ENCODE assay signal across 21 cellular contexts in genomic region chr7:30447466-30447865, GRCh38. TPM values are rescaled to one million over a fixed set of nuclear protein-coding genes. Genes with fewer than 3 reads are reported as not detected.
A peak's percentile ranks its signal among the peaks of the same experiment; 100 is the strongest.
DNase-seq lines count a peak whose midpoint lies in the region; ATAC-seq and TF ChIP-seq lines count a peak whose summit lies in the region.
"Had no signal": no experiment of that assay in that cellular context is flagged by ENCODE, and none has a peak within 500 bp of the region (broad histone marks: within the 10 kb centered on the region; RNA-seq: fewer than 3 reads in every experiment).

No MANE protein-coding gene starts in this region.

- no peaks in the 10 kb centered on the region for H3K4me1 ChIP-seq in sigmoid colon
- no peaks in the 10 kb centered on the region for H3K4me1 ChIP-seq in right lobe of liver

- peaks cover 4 to 5% (median 5%) of the 10 kb centered on the region in 3 donors for H3K4me1 Mint-ChIP-seq in IgD-negative memory B cell
- peaks cover 6% of the 10 kb centered on the region for H3K4me1 Mint-ChIP-seq in endothelial cell (ENCODE audit: unreplicated experiment)

- TF ChIP-seq EP300 in sigmoid colon (IDR thresholded peaks at IDR 0.05) = no peak

- H3K4me3 ChIP-seq in sigmoid colon (no peak overlapping the region), right lobe of liver (no peak overlapping the region)
- H3K4me3 ChIP-seq: BLaER1, GM23248 had no signal

- H3K27ac Mint-ChIP-seq in IgD-negative memory B cell (peak overlapping the region in 2 of 3 donors; percentile 39 to 59), endothelial cell (ENCODE audit: unreplicated experiment) (no peak overlapping the region)
- H3K27ac Mint-ChIP-seq: B cell; CD8-positive, alpha-beta T cell had no signal

- H3K27me3 Mint-ChIP-seq in IgD-negative memory B cell (no peaks in the 10 kb centered on the region), endothelial cell (ENCODE audit: unreplicated experiment) (no peaks in the 10 kb centered on the region)
- H3K27me3 Mint-ChIP-seq: B cell; CD4-positive, CD25-positive, alpha-beta regulatory T cell had no signal

- H3K36me3 Mint-ChIP-seq in IgD-negative memory B cell = no peaks in the 10 kb centered on the region
- peaks cover 22% of the 10 kb centered on the region for H3K36me3 Mint-ChIP-seq in endothelial cell (ENCODE audit: low read depth, unreplicated experiment)

- DNase-seq in activated effector memory CD4-positive, alpha-beta T cell treated with anti-CD3 and anti-CD28 coated beads, Interleukin-2, amount 50 U/mL, for 16 hours = peak; percentile 58
- no peak for DNase-seq in activated effector memory CD4-positive, alpha-beta T cell treated with Interleukin-2 at 50 U/mL for 16 hours
- no peak for DNase-seq in endothelial cell (ENCODE audit: low spot score)
- peak; percentile 30 for DNase-seq in sigmoid colon
- DNase-seq in right lobe of liver = no peak
- no peak for DNase-seq in activated CD8-positive, alpha-beta memory T cell treated with anti-CD3 and anti-CD28 coated beads, Interleukin-2, amount 50 U/mL, for 48 hours
- DNase-seq: CD4-positive, CD25-positive, alpha-beta regulatory T cell; CD8-positive, alpha-beta T cell; DMS 273 treated with DMSO at 0.1 percent for 48 hours; DMS79; EL; GDM1; GM23248; H7; HCEC 1CT had no signal

- TF ChIP-seq POLR2A in sigmoid colon (IDR thresholded peaks at IDR 0.05) (no peak), right lobe of liver (IDR thresholded peaks at IDR 0.05) (no peak)

- no peak overlapping the region for H3K27ac ChIP-seq in sigmoid colon
- H3K27ac ChIP-seq in right lobe of liver = no peak overlapping the region
- H3K27ac ChIP-seq: 22Rv1, BLaER1, C4-2B, GM23248 had no signal

- peaks cover 0 to 37% (median 18%) of the 10 kb centered on the region in 4 donors for H3K36me3 ChIP-seq in sigmoid colon
- H3K36me3 ChIP-seq in right lobe of liver = no peaks in the 10 kb centered on the region

- TF ChIP-seq CTCF in endothelial cell (IDR thresholded peaks at IDR 0.05; ENCODE audit: unreplicated experiment) = no peak
- TF ChIP-seq CTCF in sigmoid colon (IDR thresholded peaks at IDR 0.05) = no peak
- no peak for TF ChIP-seq CTCF in right lobe of liver (IDR thresholded peaks at IDR 0.05)

- H3K27me3 ChIP-seq in sigmoid colon (no peaks in the 10 kb centered on the region), right lobe of liver (no peaks in the 10 kb centered on the region)
- H3K27me3 ChIP-seq: BLaER1 had no signal

- 95 to 97% methylated on average over 8 of the region's 8 CpGs for WGBS in sigmoid colon, 2 donors
- WGBS in right lobe of liver (ENCODE audit: insufficient coverage, low coverage, low lambda C conversion rate, missing lambda C conversion rate) = 100% methylated on average over 3 of the region's 8 CpGs

- ATAC-seq in right lobe of liver (no peak), GM21528 (IDR thresholded peaks at IDR 0.05; ENCODE audit: low FRiP score, unreplicated experiment) (no peak)
- ATAC-seq: CD8-positive, alpha-beta T cell had no signal

- intact Hi-C loops in sigmoid colon (cut with DNase I) (no loop called here), right lobe of liver (cut with DNase I) (no loop called here)

- H3K4me3 Mint-ChIP-seq in IgD-negative memory B cell (no peak overlapping the region), endothelial cell (ENCODE audit: unreplicated experiment) (peak overlapping the region; percentile 47)
- H3K4me3 Mint-ChIP-seq: B cell; CD4-positive, CD25-positive, alpha-beta regulatory T cell; CD8-positive, alpha-beta T cell had no signal

- H3K9me3 ChIP-seq in sigmoid colon (no peaks in the 10 kb centered on the region), right lobe of liver (no peaks in the 10 kb centered on the region)
- H3K9me3 ChIP-seq: BLaER1 had no signal

- no peaks in the 10 kb centered on the region for H3K9me3 Mint-ChIP-seq in IgD-negative memory B cell
- no peaks in the 10 kb centered on the region for H3K9me3 Mint-ChIP-seq in endothelial cell (ENCODE audit: unreplicated experiment)
- H3K9me3 Mint-ChIP-seq: CD4-positive, CD25-positive, alpha-beta regulatory T cell; CD8-positive, alpha-beta T cell had no signal

RNA-seq across cellular contexts. Expression of gene NOD1, which starts 31.1 kb away (rescaled TPM):
- 13.5 TPM for polyA plus RNA-seq in IgD-negative memory B cell
- 32.7 TPM for total RNA-seq in endothelial cell (ENCODE audit: unreplicated experiment)
- total RNA-seq in sigmoid colon = 10 to 100 TPM in 2 of 4 donors, 1 to 10 TPM in 2; 5.9 to 17.5 (median 9.3) TPM
- 10 to 100 TPM in 1 of 3 donors, 1 to 10 TPM in 2; 3.0 to 14.1 (median 3.0) TPM for polyA plus RNA-seq in sigmoid colon
- total RNA-seq in right lobe of liver = 1 to 10 TPM; 1.7 to 5.3 (median 2.7) TPM

RNA-seq across cellular contexts. Expression of gene GGCT, which starts 57.2 kb away (rescaled TPM):
- 25.4 TPM for polyA plus RNA-seq in IgD-negative memory B cell
- total RNA-seq in endothelial cell (ENCODE audit: unreplicated experiment) = 34.0 TPM
- 10 to 100 TPM; 18.8 to 40.9 (median 24.1) TPM for total RNA-seq in sigmoid colon
- 10 to 100 TPM; 64.9 to 97.3 (median 87.3) TPM for polyA plus RNA-seq in sigmoid colon
- total RNA-seq in right lobe of liver = 10 to 100 TPM; 13.2 to 23.8 (median 16.8) TPM

Comparison
In these comparisons a context has a peak if more than half of its experiments do, and no peak if none do; other contexts are left out.
1. DNase-seq: peak in activated effector memory CD4-positive, alpha-beta T cell treated with anti-CD3 and anti-CD28 coated beads, Interleukin-2, amount 50 U/mL, for 16 hours (single experiment) and sigmoid colon (single experiment); none in activated effector memory CD4-positive, alpha-beta T cell treated with Interleukin-2 at 50 U/mL for 16 hours (single experiment), endothelial cell (single experiment), right lobe of liver (0 of 3) and activated CD8-positive, alpha-beta memory T cell treated with anti-CD3 and anti-CD28 coated beads, Interleukin-2, amount 50 U/mL, for 48 hours (single experiment).